In genomic region chr2:236163483-236164200, GRCh38 we compare ENCODE assay signal across 14 cellular contexts. TPM values are rescaled to one million over a fixed set of nuclear protein-coding genes. Genes with fewer than 3 reads are reported as not detected.
DNase-seq lines count a peak whose midpoint lies in the region; ATAC-seq, FAIRE-seq and TF ChIP-seq lines count a peak whose summit lies in the region.
"Had no signal": no experiment of that assay in that cellular context is flagged by ENCODE, and none has a peak within 500 bp of the region (broad histone marks: within the 10 kb centered on the region; RNA-seq: fewer than 3 reads in every experiment).

No MANE protein-coding gene starts in this region.

- peak in 1 of 2 donors; percentile 4 for ATAC-seq in lower lobe of right lung
- ATAC-seq in CD4-positive, alpha-beta T cell (ENCODE audit: poor library complexity): no peak

- POLR2A ChIA-PET in CD4-positive, alpha-beta T cell (lab: Charles Lee): no interaction called here

- peaks cover 15% of the 10 kb centered on the region for H3K4me1 Mint-ChIP-seq in CD4-positive, alpha-beta T cell (ENCODE audit: low read depth)

- H3K27ac ChIP-seq in lower lobe of right lung: no peak overlapping the region
- H3K27ac ChIP-seq in subcutaneous abdominal adipose tissue (ENCODE audit: low read depth, low read length): no peak overlapping the region
- H3K27ac ChIP-seq in CD4-positive, alpha-beta T cell (ENCODE audit: low read depth, low read length): no peak overlapping the region
- H3K27ac ChIP-seq: 22Rv1 had no signal

- H3K27me3 ChIP-seq in lower lobe of right lung (ENCODE audit: low read depth) (peaks cover 96% of the 10 kb centered on the region), subcutaneous abdominal adipose tissue (ENCODE audit: control insufficient read depth in 5 of 5, insufficient read depth in 4 of 5, low read length in 5 of 5) (peaks cover 71 to 95% (median 81%) of the 10 kb centered on the region in 5 donors)
- peaks cover 88% of the 10 kb centered on the region for H3K27me3 ChIP-seq in CD4-positive, alpha-beta T cell (ENCODE audit: control insufficient read depth, insufficient read depth, low read length)

- peaks cover 56% of the 10 kb centered on the region for H3K27me3 Mint-ChIP-seq in CD4-positive, alpha-beta T cell

- H3K36me3 ChIP-seq in lower lobe of right lung (no peaks in the 10 kb centered on the region), subcutaneous abdominal adipose tissue (ENCODE audit: control insufficient read depth in 5 of 5, insufficient read depth in 5 of 5, low read length in 5 of 5) (no peaks in the 10 kb centered on the region)

- no peak overlapping the region for H3K27ac Mint-ChIP-seq in CD4-positive, alpha-beta T cell

- intact Hi-C loops in lower lobe of right lung (cut with DNase I): no loop called here
- intact Hi-C loops in CD4-positive, alpha-beta T cell (cut with DNase I, micrococcal nuclease): no loop called here

- no peak overlapping the region for H3K9ac ChIP-seq in subcutaneous abdominal adipose tissue (ENCODE audit: low read length in 5 of 5)

- TF ChIP-seq CTCF in cardiac fibroblast (IDR thresholded peaks at IDR 0.05; ENCODE audit: low read depth, low read length): no peak
- no peak for TF ChIP-seq CTCF in lower lobe of right lung (IDR thresholded peaks at IDR 0.05)
- no peak for TF ChIP-seq CTCF in CD4-positive, alpha-beta T cell (IDR thresholded peaks at IDR 0.05)

- H3K4me3 ChIP-seq in cardiac fibroblast (replicated peaks in 1 of 2; ENCODE audit: low read depth in 2 of 2, low read length in 2 of 2): peak overlapping the region; percentile 5 to 28
- H3K4me3 ChIP-seq in lower lobe of right lung: peak overlapping the region; percentile 42
- H3K4me3 ChIP-seq in subcutaneous abdominal adipose tissue (ENCODE audit: low read depth in 1 of 5, low read length in 5 of 5): peak overlapping the region in 4 of 5 donors; percentile 32 to 65 (median 48)

- H3K9me3 ChIP-seq in lower lobe of right lung: no peaks in the 10 kb centered on the region
- H3K9me3 ChIP-seq in subcutaneous abdominal adipose tissue (ENCODE audit: control insufficient read depth in 5 of 5, low read length in 5 of 5): no peaks in the 10 kb centered on the region
- no peaks in the 10 kb centered on the region for H3K9me3 ChIP-seq in CD4-positive, alpha-beta T cell (ENCODE audit: control insufficient read depth, low read length)

- CTCF ChIA-PET in CD4-positive, alpha-beta T cell (lab: Charles Lee): no interaction called here

- no peak for TF ChIP-seq POLR2A in GM12892 (IDR thresholded peaks at IDR 0.05; ENCODE audit: low read depth, low read length)

- H3K4me3 Mint-ChIP-seq in CD4-positive, alpha-beta T cell: no peak overlapping the region

- H3K4me1 ChIP-seq in lower lobe of right lung (peaks cover 46% of the 10 kb centered on the region), subcutaneous abdominal adipose tissue (ENCODE audit: control insufficient read depth in 5 of 5, insufficient read depth in 5 of 5, low read length in 5 of 5) (peaks cover 0 to 54% (median 39%) of the 10 kb centered on the region in 5 donors)

- no peaks in the 10 kb centered on the region for H3K9me3 Mint-ChIP-seq in CD4-positive, alpha-beta T cell
- H3K9me3 Mint-ChIP-seq: neural crest cell had no signal

- no peak for FAIRE-seq in GM12892 (lab: Jason Lieb, UNC)

- H3K36me3 Mint-ChIP-seq in CD4-positive, alpha-beta T cell (ENCODE audit: low read depth): no peaks in the 10 kb centered on the region

- DNase-seq in DMS53 (lab: John Stamatoyannopoulos, UW): peak; percentile 49
- no peak for DNase-seq in DMS53 treated with DMSO at 0.1 percent for 48 hours (lab: John Stamatoyannopoulos, UW; ENCODE audit: unreplicated experiment)
- DNase-seq in cardiac fibroblast (ENCODE audit: low read depth in 2 of 2): no peak
- DNase-seq in lower lobe of right lung: no peak
- DNase-seq in NCI-H69 (lab: John Stamatoyannopoulos, UW): no peak
- DNase-seq in CD4-positive, alpha-beta T cell: no peak
- no peak for DNase-seq in GM12892 (ENCODE audit: insufficient read length)
- DNase-seq: cortex of kidney, head of caudate nucleus, KBM-7, NCI-H2171 treated with DMSO at 0.1 percent for 48 hours had no signal

RNA-seq across cellular contexts. Expression of gene GBX2, which starts 4.5 kb away (rescaled TPM):
- total RNA-seq in lower lobe of right lung: not detected
- not detected for total RNA-seq in CD4-positive, alpha-beta T cell
- not detected for polyA plus RNA-seq in GM12892 (2012; ENCODE audit: missing spikeins)
